ENCODE assay signal across 18 cellular contexts in the genomic region with DNA sequence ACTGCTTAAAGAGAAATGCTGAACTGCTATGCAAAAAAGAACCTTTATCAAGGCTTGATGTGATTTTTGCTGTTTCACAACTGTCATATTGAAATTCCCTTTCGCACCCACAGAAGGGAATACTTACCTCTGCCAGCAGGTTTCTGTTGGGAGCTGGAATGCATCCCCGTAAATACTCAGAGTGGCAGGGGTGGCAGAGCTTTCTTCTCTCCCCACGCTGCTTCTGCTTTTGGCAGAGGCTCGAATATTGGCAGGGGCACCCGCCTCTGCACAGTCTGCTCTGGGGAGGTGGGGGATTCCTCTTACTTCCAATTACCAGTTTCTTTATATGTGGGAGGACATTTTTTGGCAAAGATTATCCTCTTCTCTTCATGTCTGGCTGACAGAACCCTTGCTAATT. TPM values are rescaled to one million over a fixed set of nuclear protein-coding genes. Genes with fewer than 3 reads are reported as not detected.
"Had no signal": no experiment of that assay in that cellular context is flagged by ENCODE, and none has a peak within 500 bp of the region (broad histone marks: within the 10 kb centered on the region; RNA-seq: fewer than 3 reads in every experiment).

No MANE protein-coding gene starts in this region.

- ATAC-seq: body of pancreas; foreskin keratinocyte; heart left ventricle; lower lobe of right lung; naive thymus-derived CD4-positive, alpha-beta T cell; stimulated activated naive CD8-positive, alpha-beta T cell treated with anti-CD3 and anti-CD28 coated beads, Interleukin-15, Interleukin-2, amounts not matched to agents 100 U/mL and 50 U/mL, for 24 hours; upper lobe of right lung had no signal

- DNase-seq: activated CD4-positive, alpha-beta memory T cell treated with anti-CD3 and anti-CD28 coated beads for 36 hours; activated CD4-positive, alpha-beta T cell treated with anti-CD3 and anti-CD28 coated beads for 48 hours; activated naive CD4-positive, alpha-beta T cell treated with anti-CD3 and anti-CD28 coated beads for 36 hours; activated naive CD8-positive, alpha-beta T cell treated with anti-CD3 and anti-CD28 coated beads, Interleukin-2, amount 10 ng/mL, durations not matched to agents 7 days and 5 days; activated T-cell treated with anti-CD3 and anti-CD28 coated beads, Interleukin-2, amount 50 U/mL, for 48 hours; amniotic stem cell; body of pancreas; effector CD8-positive, alpha-beta T cell; erythroblast; foreskin keratinocyte; heart left ventricle; lower lobe of right lung; naive thymus-derived CD4-positive, alpha-beta T cell; stimulated activated CD4-positive, alpha-beta T cell treated with anti-CD3 and anti-CD28 coated beads, Interleukin-4, amount 100 ng/mL, for 24 hours; stimulated activated naive CD8-positive, alpha-beta T cell treated with anti-CD3 and anti-CD28 coated beads, Interleukin-15, Interleukin-2, amounts not matched to agents 100 U/mL and 50 U/mL, for 24 hours; thyroid gland; upper lobe of right lung had no signal

RNA-seq across cellular contexts. Expression of gene TMEM200A, which starts 28.4 kb away (rescaled TPM):
- total RNA-seq: activated naive CD4-positive, alpha-beta T cell treated with anti-CD3 and anti-CD28 coated beads for 36 hours had no signal
- polyA plus RNA-seq: cardiac muscle cell had no signal
